19 cellular contexts compared by ENCODE assay signal in the genomic region with DNA sequence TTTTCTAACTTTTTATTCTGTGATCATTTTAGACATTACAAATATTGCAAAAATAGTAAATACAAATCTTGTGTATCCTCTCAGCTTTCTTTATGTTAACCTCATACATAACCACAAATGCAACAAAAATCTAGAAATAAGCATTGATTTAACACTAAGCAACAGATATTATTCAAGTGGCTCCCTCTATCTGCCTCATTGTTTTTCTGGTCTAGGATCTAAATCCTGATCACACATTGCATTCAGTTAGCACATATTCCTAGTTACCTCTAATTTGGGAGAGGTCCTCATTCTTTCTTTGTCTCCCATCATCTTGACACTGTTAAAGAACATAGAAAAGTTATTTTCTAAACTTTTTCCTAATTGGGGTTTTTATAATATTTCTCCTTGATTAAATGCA.
DNase-seq lines count a peak whose midpoint lies in the region; ATAC-seq and TF ChIP-seq lines count a peak whose summit lies in the region.
"Had no signal": no experiment of that assay in that cellular context is flagged by ENCODE, and none has a peak within 500 bp of the region (broad histone marks: within the 10 kb centered on the region; RNA-seq: fewer than 3 reads in every experiment).

No MANE protein-coding gene starts in this region.

- H3K27me3 ChIP-seq in OCI-LY3 (ENCODE audit: low read depth, low read length) (no peaks in the 10 kb centered on the region), smooth muscle cell (ENCODE audit: low read depth) (no peaks in the 10 kb centered on the region)
- H3K27me3 ChIP-seq: BLaER1 treated with 17β-estradiol and CSF1 and Interleukin-3, amounts not matched to agents 10 nM and 100 nM; testis had no signal

- no peaks in the 10 kb centered on the region for H3K79me2 ChIP-seq in OCI-LY3 (ENCODE audit: low read length)
- no peaks in the 10 kb centered on the region for H3K79me2 ChIP-seq in smooth muscle cell (ENCODE audit: low read depth)

- no peaks in the 10 kb centered on the region for H4K20me1 ChIP-seq in OCI-LY3 (ENCODE audit: insufficient read depth, low read length)
- H4K20me1 ChIP-seq in smooth muscle cell (ENCODE audit: low read depth) = no peaks in the 10 kb centered on the region
- H4K20me1 ChIP-seq: BLaER1 treated with 17β-estradiol and CSF1 and Interleukin-3, amounts not matched to agents 10 nM and 100 nM had no signal

- no peaks in the 10 kb centered on the region for H3K4me1 ChIP-seq in OCI-LY3 (ENCODE audit: low read length)
- peaks cover 16% of the 10 kb centered on the region for H3K4me1 ChIP-seq in smooth muscle cell (ENCODE audit: low read depth)
- H3K4me1 ChIP-seq: BLaER1 treated with 17β-estradiol and CSF1 and Interleukin-3, amounts not matched to agents 10 nM and 100 nM; testis had no signal

- H3K4me3 ChIP-seq in OCI-LY3 (ENCODE audit: low read length) (no peak overlapping the region), fibroblast of mammary gland (ENCODE audit: control insufficient read depth, low read depth, low read length) (no peak overlapping the region), smooth muscle cell (no peak overlapping the region)
- H3K4me3 ChIP-seq: BLaER1 treated with 17β-estradiol and CSF1 and Interleukin-3, amounts not matched to agents 10 nM and 100 nM; mucosa of descending colon; testis had no signal

- TF ChIP-seq CTCF in 22Rv1 (IDR thresholded peaks at IDR 0.05) (peak; percentile 19; the same call in 1 of the 2 replicates), OCI-LY3 (IDR thresholded peaks at IDR 0.05; ENCODE audit: low read depth, low read length) (peak; percentile 60), fibroblast of mammary gland (conservative IDR thresholded peaks at IDR 0.05; ENCODE audit: control insufficient read depth, insufficient read depth, low read depth, low read length) (peak; percentile 14), smooth muscle cell (IDR thresholded peaks at IDR 0.05; ENCODE audit: borderline replicate concordance, insufficient read depth, poor library complexity, severe bottlenecking) (no peak)

- H3K9me3 ChIP-seq in OCI-LY3 (ENCODE audit: insufficient read depth, low read length) (no peaks in the 10 kb centered on the region), smooth muscle cell (replicated peaks; ENCODE audit: low read depth) (no peaks in the 10 kb centered on the region)
- H3K9me3 ChIP-seq: BLaER1 treated with 17β-estradiol and CSF1 and Interleukin-3, amounts not matched to agents 10 nM and 100 nM; mucosa of descending colon; testis had no signal

- H3K4me2 ChIP-seq in OCI-LY3 (ENCODE audit: low read length) = no peak overlapping the region
- H3K4me2 ChIP-seq in smooth muscle cell = no peak overlapping the region
- H3K4me2 ChIP-seq: BLaER1 treated with 17β-estradiol and CSF1 and Interleukin-3, amounts not matched to agents 10 nM and 100 nM had no signal

- H3K9ac ChIP-seq in OCI-LY3 (ENCODE audit: low read length) (no peak overlapping the region), smooth muscle cell (ENCODE audit: low read depth) (no peak overlapping the region)
- H3K9ac ChIP-seq: BLaER1 treated with 17β-estradiol and CSF1 and Interleukin-3, amounts not matched to agents 10 nM and 100 nM had no signal

- H2AFZ ChIP-seq in OCI-LY3 (ENCODE audit: low read depth, low read length) (no peak overlapping the region), smooth muscle cell (ENCODE audit: low read depth) (no peak overlapping the region)

- no peak overlapping the region for H3K27ac ChIP-seq in 22Rv1
- no peak overlapping the region for H3K27ac ChIP-seq in OCI-LY3 (ENCODE audit: low read length)
- H3K27ac ChIP-seq in smooth muscle cell (ENCODE audit: low read depth) = no peak overlapping the region
- H3K27ac ChIP-seq: BLaER1 treated with 17β-estradiol and CSF1 and Interleukin-3, amounts not matched to agents 10 nM and 100 nM; testis had no signal

- DNase-seq in Ammon's horn (ENCODE audit: low spot score) (peak; percentile 4), fibroblast of mammary gland (ENCODE audit: low read depth) (no peak), COLO668 (lab: John Stamatoyannopoulos, UW; ENCODE audit: unreplicated experiment) (no peak), DMS79 treated with DMSO at 0.1 percent for 48 hours (lab: John Stamatoyannopoulos, UW) (no peak), smooth muscle cell (lab: John Stamatoyannopoulos, UW; ENCODE audit: unreplicated experiment) (no peak)
- DNase-seq: amniotic stem cell; cortex of kidney; DMS79; left cardiac atrium; mucosa of descending colon; NCI-H2081 treated with DMSO at 0.1 percent for 48 hours; occipital lobe; stimulated activated CD4-positive, alpha-beta T cell treated with anti-CD3 and anti-CD28 coated beads, Interleukin-4, amount 100 ng/mL, for 24 hours; stimulated activated CD8-positive, alpha-beta memory T cell treated with anti-CD3 and anti-CD28 coated beads, Interleukin-4, amount 100 ng/mL, for 48 hours; testis had no signal

- H3K36me3 ChIP-seq in OCI-LY3 (replicated peaks; ENCODE audit: low read depth, low read length) (no peaks in the 10 kb centered on the region), smooth muscle cell (ENCODE audit: low read depth) (no peaks in the 10 kb centered on the region)
- H3K36me3 ChIP-seq: BLaER1 treated with 17β-estradiol and CSF1 and Interleukin-3, amounts not matched to agents 10 nM and 100 nM had no signal

- ATAC-seq in GM18519 (IDR thresholded peaks at IDR 0.05; ENCODE audit: low FRiP score, unreplicated experiment) = no peak
- ATAC-seq: left cardiac atrium, mucosa of descending colon had no signal

- no peaks in the 10 kb centered on the region for H3F3A ChIP-seq in smooth muscle cell (ENCODE audit: low read depth)
